11 cellular contexts compared by ENCODE assay signal in genomic region chr9:89077519-89077918, GRCh38.
DNase-seq lines count a peak whose midpoint lies in the region; ATAC-seq, FAIRE-seq and TF ChIP-seq lines count a peak whose summit lies in the region.
"Had no signal": no experiment of that assay in that cellular context is flagged by ENCODE, and none has a peak within 500 bp of the region (broad histone marks: within the 10 kb centered on the region; RNA-seq: fewer than 3 reads in every experiment).

No MANE protein-coding gene starts in this region.

- no peak overlapping the region for H3K27ac Mint-ChIP-seq in activated CD8-positive, alpha-beta T cell treated with anti-CD3 and anti-CD28 coated beads, Interleukin-2, amount 10 ng/mL, durations not matched to agents 7 days and 5 days
- H3K27ac Mint-ChIP-seq: activated naive CD4-positive, alpha-beta T cell treated with anti-CD3 and anti-CD28 coated beads, Interleukin-2, amount 50 U/mL, for 24 hours had no signal

- H3K27me3 ChIP-seq in sigmoid colon (no peaks in the 10 kb centered on the region), BE2C (no peaks in the 10 kb centered on the region)

- H3K4me3 ChIP-seq in sigmoid colon (no peak overlapping the region), BE2C (ENCODE audit: low read depth, low read length) (no peak overlapping the region)

- no peak overlapping the region for H3K4me3 Mint-ChIP-seq in activated CD8-positive, alpha-beta T cell treated with anti-CD3 and anti-CD28 coated beads, Interleukin-2, amount 10 ng/mL, durations not matched to agents 7 days and 5 days
- H3K4me3 Mint-ChIP-seq: activated naive CD4-positive, alpha-beta T cell treated with anti-CD3 and anti-CD28 coated beads, Interleukin-2, amount 50 U/mL, for 24 hours had no signal

- no peak for TF ChIP-seq CTCF in sigmoid colon (IDR thresholded peaks at IDR 0.05)
- no peak for TF ChIP-seq CTCF in BE2C (IDR thresholded peaks at IDR 0.05; ENCODE audit: low read depth, low read length)

- no peak for DNase-seq in RCC 7860 (ENCODE audit: low spot score)
- peak; percentile 33 for DNase-seq in sigmoid colon
- no peak for DNase-seq in KG1 (lab: John Stamatoyannopoulos, UW)
- no peak for DNase-seq in SW 1271 (lab: John Stamatoyannopoulos, UW)
- no peak for DNase-seq in BE2C
- DNase-seq in activated CD8-positive, alpha-beta T cell treated with anti-CD3 and anti-CD28 coated beads, Interleukin-2, amount 10 ng/mL, durations not matched to agents 7 days and 5 days: no peak
- DNase-seq: DND-41 had no signal

- intact Hi-C loops in sigmoid colon (cut with DNase I): no loop called here

- H3K36me3 ChIP-seq in sigmoid colon (no peaks in the 10 kb centered on the region), BE2C (peaks cover 46% of the 10 kb centered on the region)

- peaks cover 9% of the 10 kb centered on the region for H3K27me3 Mint-ChIP-seq in activated CD8-positive, alpha-beta T cell treated with anti-CD3 and anti-CD28 coated beads, Interleukin-2, amount 10 ng/mL, durations not matched to agents 7 days and 5 days (ENCODE audit: low read depth)

- TF ChIP-seq EP300 in sigmoid colon (IDR thresholded peaks at IDR 0.05): no peak

- no peaks in the 10 kb centered on the region for H3K36me3 Mint-ChIP-seq in activated CD8-positive, alpha-beta T cell treated with anti-CD3 and anti-CD28 coated beads, Interleukin-2, amount 10 ng/mL, durations not matched to agents 7 days and 5 days (ENCODE audit: low read depth)
- H3K36me3 Mint-ChIP-seq: activated naive CD4-positive, alpha-beta T cell treated with anti-CD3 and anti-CD28 coated beads, Interleukin-2, amount 50 U/mL, for 24 hours had no signal

- peak; percentile 70 for FAIRE-seq in RCC 7860 (lab: Jason Lieb, UNC)

- TF ChIP-seq POLR2A in sigmoid colon (IDR thresholded peaks at IDR 0.05): no peak

- H3K27ac ChIP-seq in sigmoid colon: no peak overlapping the region

- WGBS in sigmoid colon, 2 donors: 9 to 29% methylated on average over 7 of the region's 7 CpGs

- no peaks in the 10 kb centered on the region for H3K4me1 Mint-ChIP-seq in activated CD8-positive, alpha-beta T cell treated with anti-CD3 and anti-CD28 coated beads, Interleukin-2, amount 10 ng/mL, durations not matched to agents 7 days and 5 days (ENCODE audit: low read depth)
- H3K4me1 Mint-ChIP-seq: activated naive CD4-positive, alpha-beta T cell treated with anti-CD3 and anti-CD28 coated beads, Interleukin-2, amount 50 U/mL, for 24 hours had no signal

- ATAC-seq in GM19351 (IDR thresholded peaks at IDR 0.05; ENCODE audit: unreplicated experiment): peak; percentile 70
- ATAC-seq in HG03095 (IDR thresholded peaks at IDR 0.05; ENCODE audit: unreplicated experiment): peak; percentile 87
- ATAC-seq in activated CD8-positive, alpha-beta T cell treated with anti-CD3 and anti-CD28 coated beads, Interleukin-2, amount 10 ng/mL, durations not matched to agents 7 days and 5 days: no peak
- ATAC-seq: activated CD4-positive, CD25-positive, alpha-beta regulatory T cell treated with anti-CD3 and anti-CD28 coated beads, Interleukin-2, amount 50 U/mL, for 24 hours had no signal

- no peaks in the 10 kb centered on the region for H3K9me3 ChIP-seq in sigmoid colon
- no peaks in the 10 kb centered on the region; the same call in 1 of the 2 replicates for H3K9me3 ChIP-seq in BE2C

- H3K4me1 ChIP-seq in sigmoid colon: peaks cover 0 to 15% (median 12%) of the 10 kb centered on the region in 4 donors
- peaks cover 5% of the 10 kb centered on the region for H3K4me1 ChIP-seq in BE2C

- no peaks in the 10 kb centered on the region for H3K9me3 Mint-ChIP-seq in activated CD8-positive, alpha-beta T cell treated with anti-CD3 and anti-CD28 coated beads, Interleukin-2, amount 10 ng/mL, durations not matched to agents 7 days and 5 days (ENCODE audit: insufficient read depth)
- H3K9me3 Mint-ChIP-seq: activated naive CD4-positive, alpha-beta T cell treated with anti-CD3 and anti-CD28 coated beads, Interleukin-2, amount 50 U/mL, for 24 hours had no signal

- POLR2A ChIA-PET in activated CD8-positive, alpha-beta T cell treated with anti-CD3 and anti-CD28 coated beads, Interleukin-2, amount 10 ng/mL, durations not matched to agents 7 days and 5 days (lab: Charles Lee): no interaction called here

- CTCF ChIA-PET in activated CD8-positive, alpha-beta T cell treated with anti-CD3 and anti-CD28 coated beads, Interleukin-2, amount 10 ng/mL, durations not matched to agents 7 days and 5 days (lab: Charles Lee): no interaction called here
